32 cellular contexts compared by ENCODE assay signal in genomic region chrX:24355095-24355494, GRCh38. TPM values are rescaled to one million over a fixed set of nuclear protein-coding genes. Genes with fewer than 3 reads are reported as not detected.
"Had no signal": no experiment of that assay in that cellular context is flagged by ENCODE, and none has a peak within 500 bp of the region (broad histone marks: within the 10 kb centered on the region; RNA-seq: fewer than 3 reads in every experiment).

No MANE protein-coding gene starts in this region.

- ATAC-seq: activated T-helper 17 cell treated with anti-CD3 and anti-CD28 coated beads, Interleukin-2, amount 50 U/mL, for 72 hours; heart right ventricle; left lobe of liver; naive thymus-derived CD8-positive, alpha-beta T cell; sciatic nerve; WTC11 had no signal

- H3K27me3 ChIP-seq: ascending aorta, colonic mucosa, neural progenitor cell, testis, uterus had no signal

- H3K27ac ChIP-seq: adrenal gland, ascending aorta, colonic mucosa, epithelial cell of prostate, heart right ventricle, neural progenitor cell, testis, uterus had no signal

- H3K9ac ChIP-seq: neural progenitor cell had no signal

- H3K4me3 ChIP-seq: adrenal gland, ascending aorta, colonic mucosa, heart right ventricle, lung, neural progenitor cell, testis, uterus had no signal

- H2AFZ ChIP-seq: neural progenitor cell had no signal

- FAIRE-seq: keratinocyte had no signal

- H3K9me3 Mint-ChIP-seq: activated T-cell treated with anti-CD3 and anti-CD28 coated beads, Interleukin-2, amount 50 U/mL, for 24 hours; activated T-helper 17 cell treated with anti-CD3 and anti-CD28 coated beads, Interleukin-2, amount 50 U/mL, for 72 hours; central memory CD8-positive, alpha-beta T cell; naive thymus-derived CD8-positive, alpha-beta T cell; neural progenitor cell; WTC11 had no signal

- H3K4me1 ChIP-seq: adrenal gland, ascending aorta, colonic mucosa, heart right ventricle, testis, uterus had no signal

- H3K27ac Mint-ChIP-seq: activated naive CD8-positive, alpha-beta T cell; activated T-cell treated with anti-CD3 and anti-CD28 coated beads, Interleukin-2, amount 50 U/mL, for 24 hours; activated T-helper 17 cell treated with anti-CD3 and anti-CD28 coated beads, Interleukin-2, amount 50 U/mL, for 72 hours; mesothelial cell of epicardium; naive thymus-derived CD8-positive, alpha-beta T cell; neural progenitor cell; WTC11 had no signal

- H3K36me3 ChIP-seq: adrenal gland, ascending aorta, colonic mucosa, heart right ventricle, neural progenitor cell, uterus had no signal

- H3K4me3 Mint-ChIP-seq: activated naive CD8-positive, alpha-beta T cell; activated T-cell treated with anti-CD3 and anti-CD28 coated beads, Interleukin-2, amount 50 U/mL, for 24 hours; activated T-helper 17 cell treated with anti-CD3 and anti-CD28 coated beads, Interleukin-2, amount 50 U/mL, for 72 hours; central memory CD8-positive, alpha-beta T cell; mesothelial cell of epicardium; naive thymus-derived CD8-positive, alpha-beta T cell; neural progenitor cell; WTC11 had no signal

- H3K9me3 ChIP-seq: adrenal gland, ascending aorta, colonic mucosa, testis, uterus had no signal

- H3K4me1 Mint-ChIP-seq: activated T-helper 17 cell treated with anti-CD3 and anti-CD28 coated beads, Interleukin-2, amount 50 U/mL, for 72 hours; central memory CD8-positive, alpha-beta T cell; mesothelial cell of epicardium; naive thymus-derived CD8-positive, alpha-beta T cell had no signal

- H3K4me2 ChIP-seq: neural progenitor cell had no signal

- H3K27me3 Mint-ChIP-seq: activated naive CD8-positive, alpha-beta T cell; activated T-helper 17 cell treated with anti-CD3 and anti-CD28 coated beads, Interleukin-2, amount 50 U/mL, for 72 hours; central memory CD8-positive, alpha-beta T cell; naive thymus-derived CD8-positive, alpha-beta T cell had no signal

- H3K36me3 Mint-ChIP-seq: activated naive CD8-positive, alpha-beta T cell; mesothelial cell of epicardium; naive thymus-derived CD8-positive, alpha-beta T cell; neural progenitor cell; WTC11 had no signal

- DNase-seq: activated CD4-positive, alpha-beta T cell treated with anti-CD3 and anti-CD28 coated beads, Interleukin-2, amount 50 U/mL, for 4 hours; activated CD8-positive, alpha-beta memory T cell treated with anti-CD3 and anti-CD28 coated beads for 24 hours; activated CD8-positive, alpha-beta memory T cell treated with anti-CD3 and anti-CD28 coated beads, Interleukin-2, amount 50 U/mL, for 4 hours; activated T-cell treated with anti-CD3 and anti-CD28 coated beads, Interleukin-2, amount 50 U/mL, for 24 hours; adrenal gland; colonic mucosa; heart right ventricle; naive thymus-derived CD8-positive, alpha-beta T cell; small intestine; stimulated activated CD4-positive, alpha-beta T cell treated with anti-CD3 and anti-CD28 coated beads, Interleukin-15, amount 100 ng/mL, for 24 hours; stimulated activated CD4-positive, alpha-beta T cell treated with anti-CD3 and anti-CD28 coated beads, Interleukin-2, amount 100 ng/mL, for 48 hours; stimulated activated CD8-positive, alpha-beta memory T cell treated with anti-CD3 and anti-CD28 coated beads, Interleukin-4, amount 100 ng/mL, for 48 hours; stimulated activated naive CD4-positive, alpha-beta T cell; testis; trophoblast cell; uterus had no signal

RNA-seq across cellular contexts. Expression of gene SUPT20HL1, which starts 5.3 kb away (rescaled TPM):
- total RNA-seq: colonic mucosa; fibroblast of villous mesenchyme; left lobe of liver; lung; mesothelial cell of epicardium; naive thymus-derived CD8-positive, alpha-beta T cell; omental fat pad; renal cortical epithelial cell; sciatic nerve; T-helper 2 cell treated with Interferon-gamma antibody and Interleukin-4, amounts not matched to agents 100 ng/mL and 5 ng/mL, for 36 hours; WTC11 had no signal
- polyA plus RNA-seq: adrenal gland; heart right ventricle; keratinocyte; lung; naive thymus-derived CD8-positive, alpha-beta T cell; small intestine had no signal

RNA-seq across cellular contexts. Expression of gene SUPT20HL2, which starts 41.2 kb away (rescaled TPM):
- total RNA-seq: activated T-helper 17 cell treated with anti-CD3 and anti-CD28 coated beads, Interleukin-2, amount 50 U/mL, for 72 hours; adrenal gland; colonic mucosa; heart right ventricle; left lobe of liver; lung; mesothelial cell of epicardium; naive thymus-derived CD8-positive, alpha-beta T cell; renal cortical epithelial cell; sciatic nerve; T-helper 2 cell treated with Interferon-gamma antibody and Interleukin-4, amounts not matched to agents 100 ng/mL and 5 ng/mL, for 36 hours; WTC11 had no signal
- polyA plus RNA-seq: adrenal gland; heart right ventricle; keratinocyte; lung; naive thymus-derived CD8-positive, alpha-beta T cell; small intestine had no signal
